ENCODE assay signal across 11 cellular contexts in genomic region chr16:2211923-2212347, GRCh38. TPM values are rescaled to one million over a fixed set of nuclear protein-coding genes. Genes with fewer than 3 reads are reported as not detected.
DNase-seq lines count a peak whose midpoint lies in the region; ATAC-seq and TF ChIP-seq lines count a peak whose summit lies in the region.
"Had no signal": no experiment of that assay in that cellular context is flagged by ENCODE, and none has a peak within 500 bp of the region (broad histone marks: within the 10 kb centered on the region; RNA-seq: fewer than 3 reads in every experiment).

No MANE protein-coding gene starts in this region.

- H3K9me3 Mint-ChIP-seq in Calu3 (ENCODE audit: low read depth, unreplicated experiment), result no peaks in the 10 kb centered on the region
- H3K9me3 Mint-ChIP-seq in MCF 10A (ENCODE audit: unreplicated experiment), result no peaks in the 10 kb centered on the region

- no peak for DNase-seq in Calu3
- no peak for DNase-seq in NB4 (ENCODE audit: low read depth)
- DNase-seq in MCF 10A (ENCODE audit: unreplicated experiment), result no peak
- no peak for DNase-seq in neuronal stem cell (ENCODE audit: low spot score)
- no peak for DNase-seq in hippocampal formation (lab: John Stamatoyannopoulos, UW)
- no peak for DNase-seq in stimulated activated CD4-positive, alpha-beta T cell treated with anti-CD3 and anti-CD28 coated beads, Interleukin-15, amount 100 ng/mL, for 24 hours
- DNase-seq: GDM1, HCEC 1CT, kidney glomerular epithelial cell, NCI-H146 had no signal

- POLR2A ChIA-PET in MCF 10A (lab: Yijun Ruan, JAX), result interaction anchor here (0.7 to 1.8 kb wide), 15 partner anchors 11 to 321 kb away, joined by 3 to 8 read pairs (median 6); partner anchors contain the start of genes E4F1, ECI1, GFER and RPS2

- H3K36me3 ChIP-seq in neuronal stem cell (replicated peaks in 1 of 2; ENCODE audit: control insufficient read depth in 2 of 2, insufficient read depth in 2 of 2, low read length in 2 of 2), result peaks cover 38 to 57% of the 10 kb centered on the region in 2 donors

- H3K4me3 ChIP-seq in NB4 (ENCODE audit: low read depth, low read length) (peak overlapping the region; percentile 95), neuronal stem cell (ENCODE audit: low read length in 2 of 2) (peak overlapping the region in 1 of 2 donors; percentile 97)

- WGBS in neuronal stem cell (ENCODE audit: extremely low coverage in 2 of 2, insufficient read length in 2 of 2, insufficient replicate concordance in 1 of 2), 2 donors, result no CpG with 5 or more reads among the region's 11 CpGs

- intact Hi-C loops in Calu3 (cut with micrococcal nuclease; ENCODE audit: unreplicated experiment), result no loop called here
- intact Hi-C loops in MCF 10A (cut with micrococcal nuclease), result loop anchor here (5.0 kb wide), 1 partner anchor 60 kb away; no protein-coding TSS in a partner anchor

- H2BK5ac ChIP-seq in neuronal stem cell (ENCODE audit: low read length), result peak overlapping the region; percentile 44

- H3K79me1 ChIP-seq in neuronal stem cell (ENCODE audit: low read depth, low read length), result peaks cover 19% of the 10 kb centered on the region

- no peak overlapping the region for H3K27ac ChIP-seq in neuronal stem cell (replicated peaks; ENCODE audit: low read length)

- H3K27me3 Mint-ChIP-seq in Calu3 (ENCODE audit: unreplicated experiment) (no peaks in the 10 kb centered on the region), MCF 10A (ENCODE audit: insufficient read depth, unreplicated experiment) (no peaks in the 10 kb centered on the region)

- CTCF ChIA-PET in Calu3 (lab: Charles Lee), result interaction anchor here (0.7 to 1.0 kb wide), 2 partner anchors 17 to 249 kb away, joined by 3 read pairs; no protein-coding TSS in a partner anchor
- CTCF ChIA-PET in MCF 10A (lab: Yijun Ruan, JAX), result interaction anchor here (0.9 kb wide), 1 partner anchor 39 kb away, joined by 3 read pairs; the partner anchor contains the start of gene ECI1

- H3K4me1 ChIP-seq in neuronal stem cell (ENCODE audit: control insufficient read depth in 2 of 2, insufficient read depth in 1 of 2, low read depth in 1 of 2, low read length in 2 of 2), result peaks cover 9 to 11% of the 10 kb centered on the region in 2 donors

- ATAC-seq in HG03025 (IDR thresholded peaks at IDR 0.05; ENCODE audit: low FRiP score, unreplicated experiment), result no peak

- BruUV-seq in Calu3 (replicated peaks; lab: Mats Ljungman, UMichigan), result no TSS peak
- BruUV-seq in MCF 10A (replicated peaks; lab: Mats Ljungman, UMichigan), result no TSS peak

- no peak for TF ChIP-seq POLR2A in NB4 (IDR thresholded peaks at IDR 0.05; ENCODE audit: extremely low read depth, insufficient read length)

- peak overlapping the region; percentile 63 for H3K9ac ChIP-seq in neuronal stem cell (ENCODE audit: low read depth, low read length, poor library complexity)

- no peak overlapping the region for H3K4ac ChIP-seq in neuronal stem cell (ENCODE audit: low read length)

- H3K27ac Mint-ChIP-seq in Calu3 (ENCODE audit: unreplicated experiment) (peak overlapping the region; percentile 72), MCF 10A (ENCODE audit: low read depth, unreplicated experiment) (peak overlapping the region; percentile 33)

- H3K36me3 Mint-ChIP-seq in Calu3 (ENCODE audit: insufficient read depth, unreplicated experiment), result peaks cover 86% of the 10 kb centered on the region
- peaks cover 38% of the 10 kb centered on the region for H3K36me3 Mint-ChIP-seq in MCF 10A (ENCODE audit: insufficient read depth, unreplicated experiment)

- H2BK15ac ChIP-seq in neuronal stem cell (ENCODE audit: low read length), result no peak overlapping the region

- no peak overlapping the region for H2AK5ac ChIP-seq in neuronal stem cell (ENCODE audit: low read depth, low read length)

- peak overlapping the region; percentile 78 for H3K4me3 Mint-ChIP-seq in Calu3 (ENCODE audit: low read depth, unreplicated experiment)
- H3K4me3 Mint-ChIP-seq in MCF 10A (ENCODE audit: unreplicated experiment), result peak overlapping the region; percentile 72

- H4K91ac ChIP-seq in neuronal stem cell (ENCODE audit: low read depth, low read length, poor library complexity), result no peak overlapping the region

- H3K9me3 ChIP-seq in neuronal stem cell (replicated peaks in 1 of 2; ENCODE audit: control insufficient read depth in 2 of 2, insufficient read depth in 1 of 2, low read depth in 1 of 2, low read length in 2 of 2), result no peaks in the 10 kb centered on the region

- H2AFZ ChIP-seq in neuronal stem cell (ENCODE audit: low read length), result no peak overlapping the region

- H3K14ac ChIP-seq in neuronal stem cell (ENCODE audit: low read length), result no peak overlapping the region

- no peak overlapping the region for H3K18ac ChIP-seq in neuronal stem cell (ENCODE audit: low read length)

- H2BK12ac ChIP-seq in neuronal stem cell (ENCODE audit: low read length), result no peak overlapping the region

- no peak overlapping the region for H2BK120ac ChIP-seq in neuronal stem cell (ENCODE audit: low read depth, low read length)

- H3K23ac ChIP-seq in neuronal stem cell (ENCODE audit: low read depth, low read length, poor library complexity), result peak overlapping the region; percentile 75

- no peak overlapping the region for H4K8ac ChIP-seq in neuronal stem cell (ENCODE audit: low read depth, low read length)

- no peak overlapping the region for H3K4me2 ChIP-seq in neuronal stem cell (ENCODE audit: insufficient read depth, low read length, poor library complexity, severe bottlenecking)

- no peaks in the 10 kb centered on the region for H3K27me3 ChIP-seq in neuronal stem cell (ENCODE audit: control insufficient read depth in 3 of 3, insufficient read depth in 3 of 3, low read depth in 1 of 3, low read length in 3 of 3)

- H3K4me1 Mint-ChIP-seq in Calu3 (ENCODE audit: low read depth, unreplicated experiment) (peaks cover 33% of the 10 kb centered on the region), MCF 10A (ENCODE audit: insufficient read depth, unreplicated experiment) (peaks cover 27% of the 10 kb centered on the region)

- TF ChIP-seq CTCF in Calu3 (IDR thresholded peaks at IDR 0.05; ENCODE audit: unreplicated experiment) (no peak), NB4 (IDR thresholded peaks at IDR 0.05; ENCODE audit: low read depth, low read length) (no peak), MCF 10A (IDR thresholded peaks at IDR 0.05; ENCODE audit: unreplicated experiment) (no peak)

RNA-seq across cellular contexts. Expression of gene BRICD5, which starts 1.3 kb away (rescaled TPM):
- total RNA-seq in Calu3 (2022), result 15.8 and 17.3 TPM in 2 replicates
- 4.6 and 5.2 TPM in 2 replicates for total RNA-seq in MCF 10A (2022)
- polyA plus RNA-seq in neuronal stem cell (2013, experiment 1 of 2), result 9.0 TPM
- 9.1 TPM for polyA plus RNA-seq in neuronal stem cell (2013, experiment 2 of 2)

RNA-seq across cellular contexts. Expression of gene PGP, which starts 2.7 kb away (rescaled TPM):
- total RNA-seq in Calu3 (2022) (45.0 and 49.6 TPM in 2 replicates), MCF 10A (2022) (11.3 and 12.0 TPM in 2 replicates)
- polyA plus RNA-seq in neuronal stem cell (2013, experiment 1 of 2), result 32.8 TPM
- polyA plus RNA-seq in neuronal stem cell (2013, experiment 2 of 2), result 31.7 TPM

RNA-seq across cellular contexts. Expression of gene MLST8, which starts 6.7 kb away (rescaled TPM):
- total RNA-seq in Calu3 (2022), result 58.0 and 59.7 TPM in 2 replicates
- total RNA-seq in MCF 10A (2022), result 63.4 and 87.6 TPM in 2 replicates
- 74.1 TPM for polyA plus RNA-seq in neuronal stem cell (2013, experiment 1 of 2)
- 70.9 TPM for polyA plus RNA-seq in neuronal stem cell (2013, experiment 2 of 2)

RNA-seq across cellular contexts. Expression of gene E4F1, which starts 11.5 kb away (rescaled TPM):
- total RNA-seq in Calu3 (2022) (35.4 and 36.5 TPM in 2 replicates), MCF 10A (2022) (26.2 and 28.4 TPM in 2 replicates)
- polyA plus RNA-seq in neuronal stem cell (2013, experiment 1 of 2), result 10.6 TPM
- polyA plus RNA-seq in neuronal stem cell (2013, experiment 2 of 2), result 9.7 TPM

RNA-seq across cellular contexts. Expression of gene CASKIN1, which starts 15.5 kb away (rescaled TPM):
- 1.4 and 2.6 TPM in 2 replicates for total RNA-seq in Calu3 (2022)
- 0.10 and 0.14 TPM in 2 replicates for total RNA-seq in MCF 10A (2022)
- 4.7 TPM for polyA plus RNA-seq in neuronal stem cell (2013, experiment 1 of 2)
- 4.7 TPM for polyA plus RNA-seq in neuronal stem cell (2013, experiment 2 of 2)
